In genomic region chr4:107825072-107825789, GRCh38 we compare ENCODE assay signal across 9 cellular contexts. TPM values are rescaled to one million over a fixed set of nuclear protein-coding genes. Genes with fewer than 3 reads are reported as not detected.
DNase-seq lines count a peak whose midpoint lies in the region; ATAC-seq and TF ChIP-seq lines count a peak whose summit lies in the region.
"Had no signal": no experiment of that assay in that cellular context is flagged by ENCODE, and none has a peak within 500 bp of the region (broad histone marks: within the 10 kb centered on the region; RNA-seq: fewer than 3 reads in every experiment).

No MANE protein-coding gene starts in this region.

- H3K36me3 Mint-ChIP-seq in GM23338 (ENCODE audit: low read depth), result no peaks in the 10 kb centered on the region

- peak; percentile 75 for ATAC-seq in GM23338

- DNase-seq in NCI-H1417 (lab: John Stamatoyannopoulos, UW) (peak in 2 of 3 experiments; percentile 74 to 79), NCI-H1417 treated with DMSO at 0.1 percent for 48 hours (lab: John Stamatoyannopoulos, UW) (no peak), GM23338 (ENCODE audit: low spot score) (peak; percentile 64), KG1 (lab: John Stamatoyannopoulos, UW) (peak; percentile 19), germinal center (ENCODE audit: low spot score) (peak; percentile 8), NCI-H128 (lab: John Stamatoyannopoulos, UW; ENCODE audit: unreplicated experiment) (no peak)
- peak; percentile 10 for DNase-seq in activated naive CD4-positive, alpha-beta T cell treated with anti-CD3 and anti-CD28 coated beads, Interleukin-2, amount 50 U/mL, for 16 hours

- 0 out of 2 replicates have a peak, but pooled peaks cover 3% of the 10 kb centered on the region for H3K9me2 ChIP-seq in GM23338 (ENCODE audit: insufficient read depth)

- peaks cover 13% of the 10 kb centered on the region for H3K4me1 Mint-ChIP-seq in GM23338

- peak overlapping the region; percentile 92 for H3K4me2 ChIP-seq in GM23338
- H3K4me2 ChIP-seq: BLaER1 treated with 17β-estradiol and CSF1 and Interleukin-3, amounts not matched to agents 10 nM and 100 nM had no signal

- no peaks in the 10 kb centered on the region; the same call in 2 of the 3 replicates for H3K9me3 Mint-ChIP-seq in GM23338

- peaks cover 78% of the 10 kb centered on the region for H3K27me3 Mint-ChIP-seq in GM23338 (ENCODE audit: insufficient read depth, low read depth, poor library complexity)

- H3K36me3 ChIP-seq in GM23338 (ENCODE audit: insufficient read depth), result no peaks in the 10 kb centered on the region
- no peaks in the 10 kb centered on the region for H3K36me3 ChIP-seq in neuron (ENCODE audit: insufficient read depth, low read length)
- H3K36me3 ChIP-seq: BLaER1 treated with 17β-estradiol and CSF1 and Interleukin-3, amounts not matched to agents 10 nM and 100 nM had no signal

- no peak overlapping the region for H2AFZ ChIP-seq in GM23338
- H2AFZ ChIP-seq in neuron (ENCODE audit: low read depth, low read length), result peak overlapping the region; percentile 68

- H4K20me1 ChIP-seq in GM23338 (replicated peaks; ENCODE audit: insufficient read depth), result peaks cover 5% of the 10 kb centered on the region; the same call in 1 of the 2 replicates
- H4K20me1 ChIP-seq: BLaER1 treated with 17β-estradiol and CSF1 and Interleukin-3, amounts not matched to agents 10 nM and 100 nM had no signal

- no peak overlapping the region for H3K27ac Mint-ChIP-seq in GM23338

- H3K79me2 ChIP-seq in GM23338 (replicated peaks; ENCODE audit: insufficient read depth), result no peaks in the 10 kb centered on the region

- H3K27ac ChIP-seq in GM23338 (ENCODE audit: low read depth), result no peak overlapping the region
- H3K27ac ChIP-seq: BLaER1 treated with 17β-estradiol and CSF1 and Interleukin-3, amounts not matched to agents 10 nM and 100 nM had no signal

- H3K9me3 ChIP-seq in neuron (ENCODE audit: low read length), result no peaks in the 10 kb centered on the region

- H3K27me3 ChIP-seq in GM23338 (ENCODE audit: insufficient read depth) (peaks cover 97% of the 10 kb centered on the region), neuron (ENCODE audit: insufficient read depth, low read length) (peaks cover 21% of the 10 kb centered on the region)
- H3K27me3 ChIP-seq: BLaER1 treated with 17β-estradiol and CSF1 and Interleukin-3, amounts not matched to agents 10 nM and 100 nM had no signal

- peaks cover 3% of the 10 kb centered on the region; the same call in 1 of the 2 replicates for H3F3A ChIP-seq in GM23338 (replicated peaks; ENCODE audit: low read depth)

- TF ChIP-seq CTCF in GM23338 (conservative IDR thresholded peaks at IDR 0.05; ENCODE audit: low read depth in 2 of 2), result no peak

- H3K4me1 ChIP-seq in GM23338 (ENCODE audit: insufficient read depth), result peaks cover 11% of the 10 kb centered on the region
- H3K4me1 ChIP-seq in neuron (ENCODE audit: insufficient read depth, low read length), result peaks cover 8% of the 10 kb centered on the region
- H3K4me1 ChIP-seq: BLaER1 treated with 17β-estradiol and CSF1 and Interleukin-3, amounts not matched to agents 10 nM and 100 nM had no signal

- peak overlapping the region; percentile 82 for H3K4me3 Mint-ChIP-seq in GM23338

- H3K4me3 ChIP-seq in GM23338 (peak overlapping the region; percentile 79), neuron (ENCODE audit: low read length) (peak overlapping the region; percentile 51)
- H3K4me3 ChIP-seq: BLaER1 treated with 17β-estradiol and CSF1 and Interleukin-3, amounts not matched to agents 10 nM and 100 nM had no signal

TF ChIP-seq in GM23338, 12 proteins besides CTCF, POLR2A, EP300 and RAD21:
- TF ChIP-seq ZNF331 (CRISPR knock-in tag; IDR thresholded peaks at IDR 0.05; ENCODE audit: low read depth) (no peak), EZH2 (IDR thresholded peaks at IDR 0.05; ENCODE audit: low read depth, unreplicated experiment) (peak; percentile 2)
TF ChIP-seq in GM23338: peak in this region for 1.

RNA-seq across cellular contexts. Expression of gene SGMS2, which starts 0.5 kb away (rescaled TPM):
- 0.35 and 0.43 TPM in 2 replicates for total RNA-seq in GM23338 (2014; rRNA removed; shearing (Covaris generic))
- polyA plus RNA-seq in GM23338 (2016; fragmentation: Nextera tagmentation; extraction: Ambion mirVana), result 1.1 and 1.2 TPM in 2 replicates

Comparison
In these comparisons a context has a peak if more than half of its experiments do, and no peak if none do; other contexts are left out.
1. DNase-seq: peak in NCI-H1417 (2 of 3), GM23338 (single experiment), KG1 (single experiment), activated naive CD4-positive, alpha-beta T cell treated with anti-CD3 and anti-CD28 coated beads, Interleukin-2, amount 50 U/mL, for 16 hours (single experiment) and germinal center (single experiment); none in NCI-H1417 treated with DMSO at 0.1 percent for 48 hours (single experiment) and NCI-H128 (single experiment).